11 cellular contexts compared by ENCODE assay signal in the genomic region with DNA sequence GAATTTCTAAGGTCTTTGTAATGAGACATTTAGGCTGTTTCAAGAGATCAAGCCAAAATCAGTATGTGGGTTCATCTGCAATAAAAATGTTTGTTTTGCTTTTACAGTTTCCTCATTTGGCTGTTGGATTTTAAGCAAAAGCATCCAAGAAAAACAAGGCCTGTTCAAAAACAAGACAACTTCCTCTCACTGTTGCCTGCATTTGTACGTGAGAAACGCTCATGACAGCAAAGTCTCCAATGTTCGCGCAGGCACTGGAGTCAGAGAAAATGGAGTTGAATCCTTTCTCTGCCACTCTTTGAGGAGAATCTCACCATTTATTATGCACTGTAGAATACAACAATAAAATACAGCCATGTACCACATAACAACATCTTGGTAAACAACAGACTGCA. TPM values are rescaled to one million over a fixed set of nuclear protein-coding genes. Genes with fewer than 3 reads are reported as not detected.
"Had no signal": no experiment of that assay in that cellular context is flagged by ENCODE, and none has a peak within 500 bp of the region (broad histone marks: within the 10 kb centered on the region; RNA-seq: fewer than 3 reads in every experiment).

No MANE protein-coding gene starts in this region.

RNA-seq across cellular contexts. Expression of a gene that starts 56.5 kb away (rescaled TPM):
- total RNA-seq: activated CD8-positive, alpha-beta T cell treated with anti-CD3 and anti-CD28 coated beads for 36 hours; activated T-cell treated with anti-CD3 and anti-CD28 coated beads, Interleukin-2, amount 50 U/mL, for 4 hours; body of pancreas; breast epithelium; cardiac muscle cell; epithelial cell of proximal tubule; esophagus mucosa; foreskin keratinocyte; heart left ventricle; WTC11 had no signal
- polyA plus RNA-seq: adipose tissue, foreskin keratinocyte, heart left ventricle had no signal
